In genomic region chr12:84069079-84069661, GRCh38 we compare ENCODE assay signal across 19 cellular contexts.
DNase-seq lines count a peak whose midpoint lies in the region; ATAC-seq and TF ChIP-seq lines count a peak whose summit lies in the region.
"Had no signal": no experiment of that assay in that cellular context is flagged by ENCODE, and none has a peak within 500 bp of the region (broad histone marks: within the 10 kb centered on the region; RNA-seq: fewer than 3 reads in every experiment).

No MANE protein-coding gene starts in this region.

- peak; percentile 30 for DNase-seq in GM23248
- peak; percentile 21 for DNase-seq in NCI-H69 (lab: John Stamatoyannopoulos, UW)
- DNase-seq in adipocyte (ENCODE audit: low read depth): peak; percentile 23
- no peak for DNase-seq in mesenchymal stem cell
- no peak for DNase-seq in GM13977 (ENCODE audit: low spot score)
- no peak for DNase-seq in sciatic nerve (ENCODE audit: low spot score)
- DNase-seq in ecto neural progenitor cell (ENCODE audit: low spot score): no peak
- DNase-seq: BE2C, DMS79, H9, Karpas-422, MV-4-11, NCI-H187, NCI-H446, NCI-H526 treated with DMSO at 0.1 percent for 48 hours, SW 1271 had no signal

- no peak overlapping the region for H3K18ac ChIP-seq in mesenchymal stem cell (ENCODE audit: low read depth in 1 of 2, low read length in 2 of 2)

- intact Hi-C loops in sciatic nerve (cut with DNase I): no loop called here

- no peaks in the 10 kb centered on the region for H3K9me3 ChIP-seq in GM23248 (ENCODE audit: low read depth)
- H3K9me3 ChIP-seq in adipocyte (ENCODE audit: control insufficient read depth, low read length): no peaks in the 10 kb centered on the region
- H3K9me3 ChIP-seq in mesenchymal stem cell (ENCODE audit: control insufficient read depth, low read length): no peaks in the 10 kb centered on the region
- H3K9me3 ChIP-seq: A549, BE2C had no signal

- H3K23ac ChIP-seq in mesenchymal stem cell (ENCODE audit: low read length in 2 of 2): no peak overlapping the region

- no peaks in the 10 kb centered on the region for H3K9me2 ChIP-seq in GM23248 (ENCODE audit: insufficient read depth)

- H3K27ac ChIP-seq in GM23248 (peak overlapping the region; percentile 76), mesenchymal stem cell (ENCODE audit: low read length, poor library complexity, severe bottlenecking) (no peak overlapping the region)
- H3K27ac ChIP-seq: A549 had no signal

- no peak overlapping the region for H4K8ac ChIP-seq in mesenchymal stem cell (ENCODE audit: low read length)

- no peak overlapping the region for H3K14ac ChIP-seq in mesenchymal stem cell (ENCODE audit: low read length in 2 of 2)

- H2AFZ ChIP-seq in GM23248 (no peak overlapping the region), mesenchymal stem cell (ENCODE audit: low read depth, low read length) (no peak overlapping the region)

- no peaks in the 10 kb centered on the region for H3K27me3 ChIP-seq in GM23248 (replicated peaks; ENCODE audit: insufficient read depth)
- no peaks in the 10 kb centered on the region for H3K27me3 ChIP-seq in adipocyte (replicated peaks; ENCODE audit: control insufficient read depth, insufficient read depth, low read length)
- H3K27me3 ChIP-seq in mesenchymal stem cell (ENCODE audit: control insufficient read depth in 1 of 2, insufficient read depth in 1 of 2, low read length in 2 of 2): no peaks in the 10 kb centered on the region
- H3K27me3 ChIP-seq: BE2C had no signal

- ATAC-seq in GM18909 (IDR thresholded peaks at IDR 0.05; ENCODE audit: poor library complexity, unreplicated experiment) (no peak), sciatic nerve (no peak)
- ATAC-seq: A549, Panc1 had no signal

- 31 to 45% methylated on average over 2 of the region's 2 CpGs for WGBS in GM23248 (ENCODE audit: low coverage in 1 of 2, low lambda C conversion rate in 2 of 2, missing lambda C conversion rate in 2 of 2), 2 experiments
- WGBS in mesenchymal stem cell: no CpG with 5 or more reads among the region's 2 CpGs

- no peaks in the 10 kb centered on the region for H3K79me1 ChIP-seq in mesenchymal stem cell (replicated peaks; ENCODE audit: low read length, poor library complexity, severe bottlenecking)

- no peak overlapping the region for H2AK5ac ChIP-seq in mesenchymal stem cell (ENCODE audit: low read length, severe bottlenecking)

- H3K9ac ChIP-seq in GM23248 (no peak overlapping the region), adipocyte (ENCODE audit: low read length) (no peak overlapping the region), mesenchymal stem cell (ENCODE audit: low read length) (peak overlapping the region; percentile 67)

- in situ Hi-C loops in GM23248 (cut with MboI): no loop called here
- in situ Hi-C loops in GM13977 (cut with MboI; ENCODE audit: low pct_unique_long_range_greater_than_20kb, low sequenced_read_pairs, unreplicated experiment): no loop called here

- no peak overlapping the region for H3K4ac ChIP-seq in mesenchymal stem cell (ENCODE audit: low read depth in 1 of 2, low read length in 2 of 2)

- no peak overlapping the region for H2BK12ac ChIP-seq in mesenchymal stem cell (ENCODE audit: low read length in 2 of 2)

- H3K4me2 ChIP-seq in GM23248 (ENCODE audit: unreplicated experiment): peak overlapping the region; percentile 49
- no peak overlapping the region for H3K4me2 ChIP-seq in mesenchymal stem cell (ENCODE audit: low read length, poor library complexity, severe bottlenecking)
- H3K4me2 ChIP-seq: A549 had no signal

- no peak overlapping the region for H2BK15ac ChIP-seq in mesenchymal stem cell (ENCODE audit: low read depth, poor library complexity, severe bottlenecking)

- no peak overlapping the region for H2BK5ac ChIP-seq in mesenchymal stem cell (ENCODE audit: low read depth, low read length, poor library complexity, severe bottlenecking)

- no peak overlapping the region for H4K91ac ChIP-seq in mesenchymal stem cell (ENCODE audit: low read length)

- H3K4me1 ChIP-seq in GM23248 (ENCODE audit: insufficient read depth) (peaks cover 31% of the 10 kb centered on the region), adipocyte (ENCODE audit: control insufficient read depth, insufficient read depth, low read length) (peaks cover 20% of the 10 kb centered on the region), mesenchymal stem cell (ENCODE audit: control insufficient read depth, insufficient read depth, low read depth, low read length) (no peaks in the 10 kb centered on the region)
- H3K4me1 ChIP-seq: A549 had no signal

- TF ChIP-seq CTCF in GM13977 (IDR thresholded peaks at IDR 0.05; ENCODE audit: extremely low read depth, insufficient read depth, missing control alignments): no peak

- H2BK120ac ChIP-seq in mesenchymal stem cell (ENCODE audit: low read depth, low read length): no peak overlapping the region

- H3F3A ChIP-seq in GM23248 (ENCODE audit: insufficient read depth): peaks cover 32% of the 10 kb centered on the region

- no peaks in the 10 kb centered on the region for H4K20me1 ChIP-seq in GM23248 (ENCODE audit: insufficient read depth)

- no peaks in the 10 kb centered on the region for H3K79me2 ChIP-seq in GM23248 (ENCODE audit: insufficient read depth)

- H3K36me3 ChIP-seq in GM23248 (ENCODE audit: low read depth) (no peaks in the 10 kb centered on the region), adipocyte (ENCODE audit: control insufficient read depth, insufficient read depth, low read length, severe bottlenecking) (no peaks in the 10 kb centered on the region), mesenchymal stem cell (ENCODE audit: control insufficient read depth in 1 of 2, insufficient read depth in 2 of 2, low read depth in 1 of 2, low read length in 2 of 2) (no peaks in the 10 kb centered on the region)
- H3K36me3 ChIP-seq: BE2C had no signal

- H3K4me3 ChIP-seq in GM23248: peak overlapping the region; percentile 22; the same call in 1 of the 2 replicates
- H3K4me3 ChIP-seq in adipocyte (ENCODE audit: low read length): no peak overlapping the region
- no peak overlapping the region for H3K4me3 ChIP-seq in mesenchymal stem cell (ENCODE audit: insufficient read depth in 1 of 2, low read depth in 1 of 2, low read length in 2 of 2)
- H3K4me3 ChIP-seq: A549 had no signal

Comparison
In these comparisons a context has a peak if more than half of its experiments do, and no peak if none do; other contexts are left out.
1. DNase-seq: peak in GM23248 (single experiment), NCI-H69 (single experiment) and adipocyte (single experiment); none in mesenchymal stem cell (single experiment), GM13977 (single experiment), sciatic nerve (single experiment) and ecto neural progenitor cell (single experiment).